32 cellular contexts compared by ENCODE assay signal in genomic region chr3:46351646-46352045, GRCh38. TPM values are rescaled to one million over a fixed set of nuclear protein-coding genes. Genes with fewer than 3 reads are reported as not detected.
A peak's percentile ranks its signal among the peaks of the same experiment; 100 is the strongest.
DNase-seq lines count a peak whose midpoint lies in the region; ATAC-seq, FAIRE-seq and TF ChIP-seq lines count a peak whose summit lies in the region.
"Had no signal": no experiment of that assay in that cellular context is flagged by ENCODE, and none has a peak within 500 bp of the region (broad histone marks: within the 10 kb centered on the region; RNA-seq: fewer than 3 reads in every experiment).

No MANE protein-coding gene starts in this region.

- DNase-seq in left ventricle myocardium superior (no peak), left ventricle myocardium inferior (no peak), LHCN-M2 (ENCODE audit: low read depth) (peak; percentile 7), ecto neural progenitor cell (ENCODE audit: low spot score) (peak; percentile 15), urothelium cell line (ENCODE audit: low spot score) (peak; percentile 43), CD1c-positive myeloid dendritic cell (ENCODE audit: extremely low spot score) (no peak)
- DNase-seq: activated CD4-positive, alpha-beta T cell treated with anti-CD3 and anti-CD28 coated beads, Interleukin-2, amount 10 ng/mL, durations not matched to agents 24 days and 14 days; activated gamma-delta T cell; activated T-cell treated with anti-CD3 and anti-CD28 coated beads for 4 hours; CD4-positive, alpha-beta T cell; dorsolateral prefrontal cortex; glutamatergic neuron; GOT3; mesenchymal stem cell; NCI-H1048; NCI-H1694; NCI-H2171; NCI-H510A treated with DMSO at 0.1 percent for 48 hours; NK-92 treated with Interleukin-12 subunit alpha and Interleukin-12 subunit beta, amount 100 ng/mL, for 24 hours; psoas muscle; SIG-M5; sigmoid colon; stimulated activated naive CD4-positive, alpha-beta T cell treated with Interleukin-2 at 50 U/mL for 16 hours; T1000; testis; uterus; WERI-Rb-1 had no signal

- H3K9me3 ChIP-seq in left ventricle myocardium inferior (replicated peaks): no peaks in the 10 kb centered on the region
- H3K9me3 ChIP-seq: neutrophil, psoas muscle, sigmoid colon, testis, uterus had no signal

- H3K36me3 ChIP-seq in left ventricle myocardium inferior: no peaks in the 10 kb centered on the region
- H3K36me3 ChIP-seq: neutrophil, sigmoid colon, uterus, WERI-Rb-1 had no signal

- ATAC-seq in left ventricle myocardium superior: peak; percentile 53
- ATAC-seq in HG03378 (IDR thresholded peaks at IDR 0.05; ENCODE audit: unreplicated experiment): no peak
- ATAC-seq: psoas muscle had no signal

- H3K4me3 ChIP-seq in left ventricle myocardium inferior: no peak overlapping the region
- H3K4me3 ChIP-seq: dorsolateral prefrontal cortex, psoas muscle, sigmoid colon, testis, uterus had no signal

- H3K27ac ChIP-seq in left ventricle myocardium inferior (replicated peaks): no peak overlapping the region
- H3K27ac ChIP-seq: dorsolateral prefrontal cortex, HL-60, neutrophil, psoas muscle, sigmoid colon, testis, uterus, WERI-Rb-1 had no signal

- no peak for TF ChIP-seq CTCF in left ventricle myocardium inferior (IDR thresholded peaks at IDR 0.05; ENCODE audit: borderline replicate concordance)

- H3K27me3 ChIP-seq in left ventricle myocardium inferior (ENCODE audit: low read depth): peaks cover 70% of the 10 kb centered on the region
- H3K27me3 ChIP-seq: neutrophil, testis, uterus had no signal

- H3K4me1 ChIP-seq in left ventricle myocardium inferior: no peaks in the 10 kb centered on the region
- H3K4me1 ChIP-seq: psoas muscle, sigmoid colon, testis, uterus had no signal

- FAIRE-seq in urothelium cell line (lab: Jason Lieb, UNC): no peak
- FAIRE-seq: endothelial cell of umbilical vein had no signal

- intact Hi-C loops in left ventricle myocardium superior (cut with micrococcal nuclease) (no loop called here), left ventricle myocardium inferior (cut with micrococcal nuclease) (no loop called here)

RNA-seq across cellular contexts. Expression of gene CCR2, which starts 2.3 kb away (rescaled TPM):
- total RNA-seq in left ventricle myocardium superior: 1.3 TPM
- total RNA-seq in left ventricle myocardium inferior: 0.63 TPM
- not detected in 2 replicates for total RNA-seq in LHCN-M2 (2014; rRNA removed)
- not detected for polyA plus RNA-seq in LHCN-M2 (2012)
- total RNA-seq: endothelial cell of umbilical vein had no signal
- polyA plus RNA-seq: endothelial cell of umbilical vein had no signal

RNA-seq across cellular contexts. Expression of gene CCR5, which starts 19.1 kb away (rescaled TPM):
- total RNA-seq in left ventricle myocardium superior (0.62 TPM), left ventricle myocardium inferior (0.22 TPM), LHCN-M2 (2014; rRNA removed) (not detected in 2 replicates)
- not detected for polyA plus RNA-seq in LHCN-M2 (2012)
- total RNA-seq: cerebellum, endothelial cell of umbilical vein had no signal
- polyA plus RNA-seq: endothelial cell of umbilical vein had no signal

RNA-seq across cellular contexts. Expression of gene CCRL2, which starts 55.4 kb away (rescaled TPM):
- total RNA-seq in left ventricle myocardium superior (1.4 TPM), left ventricle myocardium inferior (1.5 TPM), LHCN-M2 (2014; rRNA removed) (5.3 and 5.4 TPM in 2 replicates)
- 1.6 TPM for polyA plus RNA-seq in LHCN-M2 (2012)

Comparison
In these comparisons a context has a peak if more than half of its experiments do, and no peak if none do; other contexts are left out.
1. DNase-seq: peak in LHCN-M2 (single experiment), ecto neural progenitor cell (single experiment) and urothelium cell line (single experiment); none in left ventricle myocardium superior (single experiment), left ventricle myocardium inferior (single experiment) and CD1c-positive myeloid dendritic cell (single experiment).